Comparison of ENCODE assay signal across 14 cellular contexts in genomic region chr3:61442696-61443095, GRCh38.
DNase-seq lines count a peak whose midpoint lies in the region; ATAC-seq and TF ChIP-seq lines count a peak whose summit lies in the region.
"Had no signal": no experiment of that assay in that cellular context is flagged by ENCODE, and none has a peak within 500 bp of the region (broad histone marks: within the 10 kb centered on the region; RNA-seq: fewer than 3 reads in every experiment).

No MANE protein-coding gene starts in this region.

- H3K27me3 Mint-ChIP-seq in chondrocyte (ENCODE audit: low read depth) = peaks cover 43% of the 10 kb centered on the region
- H3K27me3 Mint-ChIP-seq: B cell; CD4-positive, alpha-beta T cell had no signal

- H3K9me3 Mint-ChIP-seq in chondrocyte (ENCODE audit: low read depth) = no peaks in the 10 kb centered on the region
- H3K9me3 Mint-ChIP-seq: CD4-positive, alpha-beta T cell had no signal

- peaks cover 20% of the 10 kb centered on the region for H3K4me1 Mint-ChIP-seq in chondrocyte (ENCODE audit: low read depth)
- H3K4me1 Mint-ChIP-seq: B cell had no signal

- H3K27ac Mint-ChIP-seq in chondrocyte (ENCODE audit: unreplicated experiment) = peak overlapping the region; percentile 80
- H3K27ac Mint-ChIP-seq: B cell; CD4-positive, alpha-beta T cell had no signal

- no peak for ATAC-seq in GM19463 (IDR thresholded peaks at IDR 0.05; ENCODE audit: unreplicated experiment)
- no peak for ATAC-seq in HG02885 (IDR thresholded peaks at IDR 0.05; ENCODE audit: poor library complexity, unreplicated experiment)
- ATAC-seq: HCT116 had no signal

- no peak overlapping the region for H3K4me3 ChIP-seq in fibroblast of pulmonary artery (replicated peaks; ENCODE audit: low read depth, low read length)

- no peaks in the 10 kb centered on the region for H3K36me3 Mint-ChIP-seq in chondrocyte (ENCODE audit: low read depth)

- H3K4me3 Mint-ChIP-seq in chondrocyte (ENCODE audit: unreplicated experiment) = no peak overlapping the region
- H3K4me3 Mint-ChIP-seq: B cell; CD4-positive, alpha-beta T cell had no signal

- peak; percentile 33 for DNase-seq in HCEC 1CT
- peak; percentile 54 for DNase-seq in OCI-M1 (lab: John Stamatoyannopoulos, UW)
- DNase-seq in chondrocyte (ENCODE audit: low spot score) = no peak
- peak; percentile 27 for DNase-seq in fibroblast of pulmonary artery (ENCODE audit: low read depth)
- DNase-seq in NCI-H2029 treated with DMSO at 0.1 percent for 48 hours (lab: John Stamatoyannopoulos, UW) = no peak
- no peak for DNase-seq in amniotic stem cell (lab: John Stamatoyannopoulos, UW)
- DNase-seq: C1 segment of cervical spinal cord; CD4-positive, alpha-beta T cell; GF-D8; IMR-90 had no signal

- no peak for TF ChIP-seq CTCF in chondrocyte (IDR thresholded peaks at IDR 0.05)
- TF ChIP-seq CTCF in fibroblast of pulmonary artery (IDR thresholded peaks at IDR 0.05; ENCODE audit: low read length, missing control alignments) = no peak

Comparison
In these comparisons a context has a peak if more than half of its experiments do, and no peak if none do; other contexts are left out.
1. DNase-seq: peak in HCEC 1CT (single experiment), OCI-M1 (single experiment) and fibroblast of pulmonary artery (single experiment); none in chondrocyte (single experiment), NCI-H2029 treated with DMSO at 0.1 percent for 48 hours (single experiment) and amniotic stem cell (single experiment).